ENCODE assay signal across 13 cellular contexts in genomic region chr3:45950686-45951600, GRCh38. TPM values are rescaled to one million over a fixed set of nuclear protein-coding genes. Genes with fewer than 3 reads are reported as not detected.
A peak's percentile ranks its signal among the peaks of the same experiment; 100 is the strongest.
DNase-seq lines count a peak whose midpoint lies in the region; ATAC-seq and TF ChIP-seq lines count a peak whose summit lies in the region.
"Had no signal": no experiment of that assay in that cellular context is flagged by ENCODE, and none has a peak within 500 bp of the region (broad histone marks: within the 10 kb centered on the region; RNA-seq: fewer than 3 reads in every experiment).

No MANE protein-coding gene starts in this region.

- no peaks in the 10 kb centered on the region for H3K9me3 Mint-ChIP-seq in activated T-helper 17 cell treated with anti-CD3 and anti-CD28 coated beads, Interleukin-2, amount 50 U/mL, for 72 hours
- H3K9me3 Mint-ChIP-seq in natural killer cell: no peaks in the 10 kb centered on the region
- H3K9me3 Mint-ChIP-seq in MCF 10A (ENCODE audit: unreplicated experiment): no peaks in the 10 kb centered on the region

- POLR2A ChIA-PET in MCF 10A (lab: Yijun Ruan, JAX): no interaction called here

- no TSS peak for BruUV-seq in MCF 10A (replicated peaks; lab: Mats Ljungman, UMichigan)

- peak overlapping the region; percentile 19 to 63 for H3K27ac ChIP-seq in thoracic aorta
- H3K27ac ChIP-seq: 22Rv1, dorsolateral prefrontal cortex had no signal

- peak overlapping the region; percentile 88 for H3K27ac Mint-ChIP-seq in activated T-helper 17 cell treated with anti-CD3 and anti-CD28 coated beads, Interleukin-2, amount 50 U/mL, for 72 hours
- H3K27ac Mint-ChIP-seq in natural killer cell (peak overlapping the region in 1 of 2 donors; percentile 73), MCF 10A (ENCODE audit: low read depth, unreplicated experiment) (no peak overlapping the region)

- H3K9me3 ChIP-seq in thoracic aorta: no peaks in the 10 kb centered on the region

- peak; percentile 82 for ATAC-seq in activated T-helper 17 cell treated with anti-CD3 and anti-CD28 coated beads, Interleukin-2, amount 50 U/mL, for 72 hours (replicated peaks)
- ATAC-seq in natural killer cell (peak; percentile 54 to 86 (median 64)), thoracic aorta (ENCODE audit: insufficient number of reproducible peaks, low FRiP score, low read depth) (no peak), left lobe of liver (no peak)

- peaks cover 100% of the 10 kb centered on the region for H3K36me3 Mint-ChIP-seq in activated T-helper 17 cell treated with anti-CD3 and anti-CD28 coated beads, Interleukin-2, amount 50 U/mL, for 72 hours (ENCODE audit: low read depth)
- H3K36me3 Mint-ChIP-seq in natural killer cell (peaks cover 13% of the 10 kb centered on the region), MCF 10A (ENCODE audit: insufficient read depth, unreplicated experiment) (peaks cover 55% of the 10 kb centered on the region)

- H3K27me3 Mint-ChIP-seq in activated T-helper 17 cell treated with anti-CD3 and anti-CD28 coated beads, Interleukin-2, amount 50 U/mL, for 72 hours: no peaks in the 10 kb centered on the region
- no peaks in the 10 kb centered on the region for H3K27me3 Mint-ChIP-seq in natural killer cell (ENCODE audit: low read depth in 2 of 2)
- no peaks in the 10 kb centered on the region for H3K27me3 Mint-ChIP-seq in MCF 10A (ENCODE audit: insufficient read depth, unreplicated experiment)

- peak; percentile 41 for DNase-seq in NK-92 treated with Interleukin-12 subunit alpha and Interleukin-12 subunit beta, amount 100 ng/mL, for 24 hours (lab: John Stamatoyannopoulos, UW)
- DNase-seq in NK-92 (lab: John Stamatoyannopoulos, UW; ENCODE audit: unreplicated experiment): no peak
- no peak for DNase-seq in natural killer cell
- no peak for DNase-seq in thoracic aorta (ENCODE audit: low spot score)
- no peak for DNase-seq in MCF 10A (ENCODE audit: unreplicated experiment)
- no peak for DNase-seq in left lobe of liver (ENCODE audit: low spot score)
- no peak for DNase-seq in middle frontal gyrus (ENCODE audit: extremely low spot score, low spot score)
- DNase-seq: dorsolateral prefrontal cortex, head of caudate nucleus, substantia nigra had no signal

- peaks cover 56% of the 10 kb centered on the region for H3K36me3 ChIP-seq in thoracic aorta

- CTCF ChIA-PET in MCF 10A (lab: Yijun Ruan, JAX): interaction anchor here (0.6 to 3.3 kb wide), 7 partner anchors 11 to 428 kb away, joined by 3 to 13 read pairs (median 4); no protein-coding TSS in a partner anchor

- no peaks in the 10 kb centered on the region for H3K27me3 ChIP-seq in thoracic aorta (replicated peaks; ENCODE audit: insufficient read depth)
- H3K27me3 ChIP-seq: dorsolateral prefrontal cortex had no signal

- no peak for TF ChIP-seq CTCF in natural killer cell (IDR thresholded peaks at IDR 0.05)
- TF ChIP-seq CTCF in thoracic aorta (IDR thresholded peaks at IDR 0.05): no peak
- TF ChIP-seq CTCF in MCF 10A (IDR thresholded peaks at IDR 0.05; ENCODE audit: unreplicated experiment): no peak

- H3K4me1 ChIP-seq in thoracic aorta (ENCODE audit: control insufficient read depth in 1 of 2, low read depth in 2 of 2): peaks cover 4 to 33% of the 10 kb centered on the region in 2 donors

- intact Hi-C loops in natural killer cell (cut with micrococcal nuclease): no loop called here
- intact Hi-C loops in MCF 10A (cut with micrococcal nuclease): no loop called here

- H3K4me3 Mint-ChIP-seq in activated T-helper 17 cell treated with anti-CD3 and anti-CD28 coated beads, Interleukin-2, amount 50 U/mL, for 72 hours: peak overlapping the region; percentile 51
- H3K4me3 Mint-ChIP-seq in natural killer cell: peak overlapping the region; percentile 60
- H3K4me3 Mint-ChIP-seq in MCF 10A (ENCODE audit: unreplicated experiment): no peak overlapping the region

- no peak overlapping the region for H3K4me3 ChIP-seq in thoracic aorta
- H3K4me3 ChIP-seq: dorsolateral prefrontal cortex had no signal

- H3K4me1 Mint-ChIP-seq in activated T-helper 17 cell treated with anti-CD3 and anti-CD28 coated beads, Interleukin-2, amount 50 U/mL, for 72 hours: peaks cover 12% of the 10 kb centered on the region
- H3K4me1 Mint-ChIP-seq in natural killer cell (peaks cover 44 to 48% of the 10 kb centered on the region in 2 donors), MCF 10A (ENCODE audit: insufficient read depth, unreplicated experiment) (no peaks in the 10 kb centered on the region)

RNA-seq across cellular contexts. Expression of gene CXCR6, which starts 7.7 kb away (rescaled TPM):
- 10 to 100 TPM; 13.7 to 25.4 TPM for total RNA-seq in activated T-helper 17 cell treated with anti-CD3 and anti-CD28 coated beads, Interleukin-2, amount 50 U/mL, for 72 hours
- total RNA-seq in natural killer cell (1 to 10 TPM in 2 of 3 donors, under 1 TPM in 1; 0.95 to 2.1 (median 1.7) TPM), thoracic aorta (1 to 10 TPM; 2.2 to 4.9 TPM), MCF 10A (2022) (not detected in 2 replicates), left lobe of liver (not detected)
- total RNA-seq: M059J had no signal

RNA-seq across cellular contexts. Expression of gene FYCO1, which starts 44.7 kb away (rescaled TPM):
- total RNA-seq in activated T-helper 17 cell treated with anti-CD3 and anti-CD28 coated beads, Interleukin-2, amount 50 U/mL, for 72 hours: 10 to 100 TPM; 15.5 to 26.2 TPM
- total RNA-seq in natural killer cell: 10 to 100 TPM; 23.0 to 28.4 (median 27.5) TPM
- 10 to 100 TPM; 70.4 to 86.1 TPM for total RNA-seq in thoracic aorta
- total RNA-seq in MCF 10A (2022): 17.0 and 18.4 TPM in 2 replicates
- 16.2 TPM for total RNA-seq in left lobe of liver

Comparison
In these comparisons a context has a peak if more than half of its experiments do, and no peak if none do; other contexts are left out.
1. ATAC-seq: peak in activated T-helper 17 cell treated with anti-CD3 and anti-CD28 coated beads, Interleukin-2, amount 50 U/mL, for 72 hours (single experiment) and natural killer cell (3 of 3); none in thoracic aorta (single experiment) and left lobe of liver (single experiment).